Comparison of ENCODE assay signal across 28 cellular contexts in the genomic region with DNA sequence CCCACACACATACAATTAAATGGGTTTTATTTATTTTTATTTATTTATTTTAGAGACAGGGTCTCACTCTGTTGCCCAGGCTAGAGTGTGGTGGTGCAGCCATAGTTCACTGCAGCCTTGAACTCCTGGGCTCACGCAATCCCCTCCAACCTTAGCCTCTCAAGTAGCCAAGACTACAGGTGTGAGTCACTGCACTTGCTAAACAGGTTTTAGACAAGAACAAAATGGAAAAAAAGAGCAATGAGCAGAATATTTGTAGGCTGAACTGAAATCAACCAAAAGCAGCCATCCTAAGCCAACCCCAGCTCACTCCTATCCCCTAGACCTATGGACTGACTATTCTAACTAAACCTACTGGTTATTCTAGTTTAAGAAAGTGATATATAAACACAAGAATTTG. TPM values are rescaled to one million over a fixed set of nuclear protein-coding genes. Genes with fewer than 3 reads are reported as not detected.
A peak's percentile ranks its signal among the peaks of the same experiment; 100 is the strongest.
DNase-seq lines count a peak whose midpoint lies in the region; ATAC-seq lines count a peak whose summit lies in the region.
"Had no signal": no experiment of that assay in that cellular context is flagged by ENCODE, and none has a peak within 500 bp of the region (broad histone marks: within the 10 kb centered on the region; RNA-seq: fewer than 3 reads in every experiment).

No MANE protein-coding gene starts in this region.

- H3K9ac ChIP-seq in mesendoderm (ENCODE audit: low read length) = no peak overlapping the region

- no peak overlapping the region for H2BK120ac ChIP-seq in mesendoderm (ENCODE audit: low read depth, low read length)

- no peaks in the 10 kb centered on the region for H3K4me1 ChIP-seq in mesendoderm (ENCODE audit: control insufficient read depth, low read depth, low read length)
- H3K4me1 ChIP-seq: colonic mucosa had no signal

- no peaks in the 10 kb centered on the region for H3K27me3 Mint-ChIP-seq in stimulated activated naive CD8-positive, alpha-beta T cell treated with anti-CD3 and anti-CD28 coated beads, Interleukin-15, amount 100 ng/mL, for 72 hours
- H3K27me3 Mint-ChIP-seq: activated naive CD4-positive, alpha-beta T cell treated with anti-CD3 and anti-CD28 coated beads, Interleukin-2, amount 50 U/mL, for 24 hours; activated T-helper 17 cell treated with anti-CD3 and anti-CD28 coated beads, Interleukin-2, amount 50 U/mL, for 72 hours; CD4-positive, CD25-positive, alpha-beta regulatory T cell had no signal

- H4K5ac ChIP-seq in mesendoderm (ENCODE audit: low read length) = no peak overlapping the region

- H3K4ac ChIP-seq in mesendoderm (ENCODE audit: low read depth, low read length) = no peak overlapping the region

- H2AK5ac ChIP-seq in mesendoderm (ENCODE audit: low read length) = no peak overlapping the region

- H3K18ac ChIP-seq in mesendoderm (ENCODE audit: low read length) = no peak overlapping the region

- H2BK15ac ChIP-seq in mesendoderm (replicated peaks; ENCODE audit: low read depth) = no peak overlapping the region

- peak; percentile 36 for ATAC-seq in stimulated activated naive CD8-positive, alpha-beta T cell treated with anti-CD3 and anti-CD28 coated beads, Interleukin-15, Interleukin-2, amounts not matched to agents 100 U/mL and 50 U/mL, for 24 hours
- ATAC-seq in stimulated activated naive CD8-positive, alpha-beta T cell treated with anti-CD3 and anti-CD28 coated beads, Interleukin-15, amount 100 ng/mL, for 72 hours = no peak
- no peak for ATAC-seq in HG02852 (IDR thresholded peaks at IDR 0.05; ENCODE audit: unreplicated experiment)
- ATAC-seq in GM21529 (IDR thresholded peaks at IDR 0.05; ENCODE audit: unreplicated experiment) = no peak
- ATAC-seq: A549; activated T-helper 17 cell treated with anti-CD3 and anti-CD28 coated beads, Interleukin-2, amount 50 U/mL, for 72 hours; K562; stimulated activated effector memory CD8-positive, alpha-beta T cell treated with anti-CD3 and anti-CD28 coated beads, Interleukin-12 subunit alpha, Interleukin-12 subunit beta, amount 100 ng/mL, for 72 hours had no signal

- H3K79me2 ChIP-seq in mesendoderm (ENCODE audit: control insufficient read depth, insufficient read depth, low read length) = no peaks in the 10 kb centered on the region

- no peak overlapping the region for H3K4me3 Mint-ChIP-seq in stimulated activated naive CD8-positive, alpha-beta T cell treated with anti-CD3 and anti-CD28 coated beads, Interleukin-15, amount 100 ng/mL, for 72 hours
- H3K4me3 Mint-ChIP-seq: activated naive CD4-positive, alpha-beta T cell treated with anti-CD3 and anti-CD28 coated beads, Interleukin-2, amount 50 U/mL, for 24 hours; activated T-helper 17 cell treated with anti-CD3 and anti-CD28 coated beads, Interleukin-2, amount 50 U/mL, for 72 hours; CD4-positive, CD25-positive, alpha-beta regulatory T cell; nephron; stimulated activated effector memory CD8-positive, alpha-beta T cell treated with anti-CD3 and anti-CD28 coated beads, Interleukin-12 subunit alpha, Interleukin-12 subunit beta, amount 100 ng/mL, for 72 hours had no signal

- no peak overlapping the region for H4K8ac ChIP-seq in mesendoderm (ENCODE audit: low read depth, low read length)

- WGBS in mesendoderm (ENCODE audit: extremely low coverage, insufficient coverage, low lambda C conversion rate) = no CpG with 5 or more reads among the region's 1 CpG

- H3K4me2 ChIP-seq in mesendoderm (ENCODE audit: low read length) = no peak overlapping the region
- H3K4me2 ChIP-seq: A549 had no signal

- no peak overlapping the region for H3K4me3 ChIP-seq in mesendoderm (ENCODE audit: low read length)
- H3K4me3 ChIP-seq: A549, cardiac muscle cell, colonic mucosa, K562 had no signal

- no peak overlapping the region for H2BK5ac ChIP-seq in mesendoderm (ENCODE audit: low read length)

- no peak for DNase-seq in stimulated activated naive CD8-positive, alpha-beta T cell treated with anti-CD3 and anti-CD28 coated beads, Interleukin-15, Interleukin-2, amounts not matched to agents 100 U/mL and 50 U/mL, for 24 hours
- DNase-seq in stimulated activated naive CD8-positive, alpha-beta T cell treated with anti-CD3 and anti-CD28 coated beads, Interleukin-15, amount 100 ng/mL, for 72 hours = no peak
- DNase-seq in epithelial cell of prostate (ENCODE audit: low read depth, low spot score) = peak; percentile 24
- DNase-seq in mesendoderm = peak; percentile 48
- DNase-seq in NCI-H524 (lab: John Stamatoyannopoulos, UW) = no peak
- no peak for DNase-seq in NCI-H2227 treated with DMSO at 0.1 percent for 48 hours (lab: John Stamatoyannopoulos, UW)
- DNase-seq: activated CD4-positive, alpha-beta T cell treated with anti-CD3 and anti-CD28 coated beads for 1 hour; AML-193; aorta; CD4-positive, CD25-positive, alpha-beta regulatory T cell; colonic mucosa; effector CD4-positive, alpha-beta T cell; GOT3; NCI-H1092; NCI-H187; NCI-H2171 treated with DMSO at 0.1 percent for 48 hours; NCI-H526; SHP77 treated with DMSO at 0.1 percent for 48 hours had no signal

- H3K4me1 Mint-ChIP-seq in stimulated activated naive CD8-positive, alpha-beta T cell treated with anti-CD3 and anti-CD28 coated beads, Interleukin-15, amount 100 ng/mL, for 72 hours = no peaks in the 10 kb centered on the region
- H3K4me1 Mint-ChIP-seq: activated naive CD4-positive, alpha-beta T cell treated with anti-CD3 and anti-CD28 coated beads, Interleukin-2, amount 50 U/mL, for 24 hours; activated T-helper 17 cell treated with anti-CD3 and anti-CD28 coated beads, Interleukin-2, amount 50 U/mL, for 72 hours; nephron had no signal

- no peak overlapping the region for H3K27ac Mint-ChIP-seq in stimulated activated naive CD8-positive, alpha-beta T cell treated with anti-CD3 and anti-CD28 coated beads, Interleukin-15, amount 100 ng/mL, for 72 hours
- H3K27ac Mint-ChIP-seq: activated naive CD4-positive, alpha-beta T cell treated with anti-CD3 and anti-CD28 coated beads, Interleukin-2, amount 50 U/mL, for 24 hours; activated T-helper 17 cell treated with anti-CD3 and anti-CD28 coated beads, Interleukin-2, amount 50 U/mL, for 72 hours; CD4-positive, CD25-positive, alpha-beta regulatory T cell; nephron; stimulated activated effector memory CD8-positive, alpha-beta T cell treated with anti-CD3 and anti-CD28 coated beads, Interleukin-12 subunit alpha, Interleukin-12 subunit beta, amount 100 ng/mL, for 72 hours had no signal

- no peaks in the 10 kb centered on the region for H3K9me3 Mint-ChIP-seq in stimulated activated naive CD8-positive, alpha-beta T cell treated with anti-CD3 and anti-CD28 coated beads, Interleukin-15, amount 100 ng/mL, for 72 hours
- H3K9me3 Mint-ChIP-seq: activated naive CD4-positive, alpha-beta T cell treated with anti-CD3 and anti-CD28 coated beads, Interleukin-2, amount 50 U/mL, for 24 hours; activated T-helper 17 cell treated with anti-CD3 and anti-CD28 coated beads, Interleukin-2, amount 50 U/mL, for 72 hours; nephron; stimulated activated effector memory CD8-positive, alpha-beta T cell treated with anti-CD3 and anti-CD28 coated beads, Interleukin-12 subunit alpha, Interleukin-12 subunit beta, amount 100 ng/mL, for 72 hours had no signal

- H3K27ac ChIP-seq in epithelial cell of prostate (no peak overlapping the region), mesendoderm (ENCODE audit: low read depth, low read length) (no peak overlapping the region)
- H3K27ac ChIP-seq: A549, cardiac muscle cell, colonic mucosa had no signal

- H3K79me1 ChIP-seq in mesendoderm (ENCODE audit: low read length) = no peaks in the 10 kb centered on the region

- H3K27me3 ChIP-seq in mesendoderm (ENCODE audit: insufficient read depth, low read length, poor library complexity) = no peaks in the 10 kb centered on the region
- H3K27me3 ChIP-seq: cardiac muscle cell, colonic mucosa had no signal

- no peak overlapping the region for H3K23ac ChIP-seq in mesendoderm (ENCODE audit: low read length)

- no peak overlapping the region for H3K56ac ChIP-seq in mesendoderm (ENCODE audit: low read length)

- H3K36me3 ChIP-seq in mesendoderm (ENCODE audit: control insufficient read depth, insufficient read depth, low read length) = no peaks in the 10 kb centered on the region

RNA-seq across cellular contexts. Expression of a gene that starts 37.8 kb away (rescaled TPM):
- polyA plus RNA-seq in mesendoderm (2013, experiment 1 of 2) = 17.0 TPM
- polyA plus RNA-seq in mesendoderm (2013, experiment 2 of 2) = 15.8 TPM

RNA-seq across cellular contexts. Expression of a gene that starts 37.9 kb away (rescaled TPM):
- 20.7 TPM for polyA plus RNA-seq in mesendoderm (2013, experiment 1 of 2)
- polyA plus RNA-seq in mesendoderm (2013, experiment 2 of 2) = 21.0 TPM

RNA-seq across cellular contexts. Expression of a gene that starts 54.6 kb away (rescaled TPM):
- 11.7 TPM for polyA plus RNA-seq in mesendoderm (2013, experiment 1 of 2)
- 10.8 TPM for polyA plus RNA-seq in mesendoderm (2013, experiment 2 of 2)
- polyA plus RNA-seq: aorta, cardiac muscle cell had no signal

RNA-seq across cellular contexts. Expression of a gene that starts 56.4 kb away (rescaled TPM):
- polyA plus RNA-seq in mesendoderm (2013, experiment 1 of 2) = not detected
- not detected for polyA plus RNA-seq in mesendoderm (2013, experiment 2 of 2)
- polyA plus RNA-seq: A549; aorta; cardiac muscle cell; CD4-positive, CD25-positive, alpha-beta regulatory T cell; K562; urinary bladder had no signal

Comparison
In these comparisons a context has a peak if more than half of its experiments do, and no peak if none do; other contexts are left out.
1. DNase-seq: peak in epithelial cell of prostate (single experiment) and mesendoderm (single experiment); none in stimulated activated naive CD8-positive, alpha-beta T cell treated with anti-CD3 and anti-CD28 coated beads, Interleukin-15, Interleukin-2, amounts not matched to agents 100 U/mL and 50 U/mL, for 24 hours (single experiment), stimulated activated naive CD8-positive, alpha-beta T cell treated with anti-CD3 and anti-CD28 coated beads, Interleukin-15, amount 100 ng/mL, for 72 hours (0 of 2), NCI-H524 (0 of 2) and NCI-H2227 treated with DMSO at 0.1 percent for 48 hours (single experiment).